ENCODE assay signal across 20 cellular contexts in genomic region chr10:70178139-70178725, GRCh38. TPM values are rescaled to one million over a fixed set of nuclear protein-coding genes. Genes with fewer than 3 reads are reported as not detected.
DNase-seq lines count a peak whose midpoint lies in the region; ATAC-seq, FAIRE-seq and TF ChIP-seq lines count a peak whose summit lies in the region.
"Had no signal": no experiment of that assay in that cellular context is flagged by ENCODE, and none has a peak within 500 bp of the region (broad histone marks: within the 10 kb centered on the region; RNA-seq: fewer than 3 reads in every experiment).

No MANE protein-coding gene starts in this region.

- no peak overlapping the region for H3K27ac ChIP-seq in left ventricle myocardium inferior (replicated peaks)
- peak overlapping the region in 1 of 2 donors; percentile 37 for H3K27ac ChIP-seq in lung (ENCODE audit: low read depth in 1 of 2, low read length in 1 of 2)
- H3K27ac ChIP-seq in upper lobe of right lung = no peak overlapping the region
- H3K27ac ChIP-seq in mesenchymal stem cell (ENCODE audit: low read length, poor library complexity, severe bottlenecking) = no peak overlapping the region
- H3K27ac ChIP-seq: 22Rv1, BLaER1, C4-2B had no signal

- WGBS in lung, 2 donors = 67 to 85% methylated on average over 4 of the region's 4 CpGs
- WGBS in mesenchymal stem cell = 35% methylated on average over 1 of the region's 4 CpGs

- TF ChIP-seq POLR2A in GM12892 (IDR thresholded peaks at IDR 0.05; ENCODE audit: low read depth, low read length) = no peak

- TF ChIP-seq CTCF in left ventricle myocardium inferior (IDR thresholded peaks at IDR 0.05; ENCODE audit: borderline replicate concordance) (no peak), lung (IDR thresholded peaks at IDR 0.05; ENCODE audit: control extremely low read depth, extremely low read depth) (no peak), upper lobe of right lung (IDR thresholded peaks at IDR 0.05) (no peak)

- H3K79me1 ChIP-seq in mesenchymal stem cell (replicated peaks; ENCODE audit: low read length, poor library complexity, severe bottlenecking) = no peaks in the 10 kb centered on the region

- no peak overlapping the region for H3K14ac ChIP-seq in mesenchymal stem cell (ENCODE audit: low read length in 2 of 2)

- no peak overlapping the region for H3K23ac ChIP-seq in mesenchymal stem cell (ENCODE audit: low read length in 2 of 2)

- H2AFZ ChIP-seq in mesenchymal stem cell (ENCODE audit: low read depth, low read length) = no peak overlapping the region

- no peak for FAIRE-seq in GM12892 (lab: Jason Lieb, UNC)
- FAIRE-seq: A204.1, G401.6, H54 had no signal

- H4K8ac ChIP-seq in mesenchymal stem cell (ENCODE audit: low read length) = no peak overlapping the region

- H3K4me1 ChIP-seq in left ventricle myocardium inferior = peaks cover 17% of the 10 kb centered on the region
- peaks cover 0 to 5% of the 10 kb centered on the region in 2 donors for H3K4me1 ChIP-seq in lung (ENCODE audit: control insufficient read depth in 2 of 2, insufficient read depth in 2 of 2, low read length in 2 of 2)
- H3K4me1 ChIP-seq in upper lobe of right lung = peaks cover 11% of the 10 kb centered on the region
- H3K4me1 ChIP-seq in mesenchymal stem cell (ENCODE audit: control insufficient read depth, insufficient read depth, low read depth, low read length) = no peaks in the 10 kb centered on the region
- H3K4me1 ChIP-seq: Caco-2, HAP-1 had no signal

- no peak overlapping the region for H3K4me2 ChIP-seq in mesenchymal stem cell (ENCODE audit: low read length, poor library complexity, severe bottlenecking)
- H3K4me2 ChIP-seq: BLaER1 had no signal

- H2BK5ac ChIP-seq in mesenchymal stem cell (ENCODE audit: low read depth, low read length, poor library complexity, severe bottlenecking) = no peak overlapping the region

- H2AK5ac ChIP-seq in mesenchymal stem cell (ENCODE audit: low read length, severe bottlenecking) = no peak overlapping the region

- H3K9me3 ChIP-seq in left ventricle myocardium inferior (replicated peaks) (peaks cover 16% of the 10 kb centered on the region), lung (ENCODE audit: control insufficient read depth in 2 of 2, insufficient read depth in 1 of 2, low read length in 1 of 2) (no peaks in the 10 kb centered on the region), upper lobe of right lung (no peaks in the 10 kb centered on the region), mesenchymal stem cell (ENCODE audit: control insufficient read depth, low read length) (peaks cover 10% of the 10 kb centered on the region)
- H3K9me3 ChIP-seq: HAP-1 had no signal

- H3K4me3 ChIP-seq in left ventricle myocardium inferior (no peak overlapping the region), lung (no peak overlapping the region), upper lobe of right lung (no peak overlapping the region), mesenchymal stem cell (ENCODE audit: insufficient read depth in 1 of 2, low read depth in 1 of 2, low read length in 2 of 2) (no peak overlapping the region)
- H3K4me3 ChIP-seq: BLaER1, HAP-1 had no signal

- no peak overlapping the region for H2BK15ac ChIP-seq in mesenchymal stem cell (ENCODE audit: low read depth, poor library complexity, severe bottlenecking)

- no peak overlapping the region for H4K91ac ChIP-seq in mesenchymal stem cell (ENCODE audit: low read length)

- H3K36me3 ChIP-seq in left ventricle myocardium inferior = no peaks in the 10 kb centered on the region
- H3K36me3 ChIP-seq in lung (ENCODE audit: control insufficient read depth in 2 of 2, insufficient read depth in 2 of 2, low read length in 2 of 2) = no peaks in the 10 kb centered on the region
- H3K36me3 ChIP-seq in upper lobe of right lung = no peaks in the 10 kb centered on the region
- no peaks in the 10 kb centered on the region for H3K36me3 ChIP-seq in mesenchymal stem cell (ENCODE audit: control insufficient read depth in 1 of 2, insufficient read depth in 2 of 2, low read depth in 1 of 2, low read length in 2 of 2)
- H3K36me3 ChIP-seq: BLaER1, HAP-1 had no signal

- intact Hi-C loops in left ventricle myocardium superior (cut with micrococcal nuclease) (no loop called here), left ventricle myocardium inferior (cut with micrococcal nuclease) (no loop called here), upper lobe of right lung (cut with DNase I) (no loop called here)

- peak; percentile 23 for ATAC-seq in left ventricle myocardium superior
- peak; percentile 70 for ATAC-seq in lung (ENCODE audit: insufficient read depth, low FRiP score)
- peak; percentile 70 for ATAC-seq in upper lobe of right lung
- ATAC-seq: CD8-positive, alpha-beta T cell had no signal

- H2BK12ac ChIP-seq in mesenchymal stem cell (ENCODE audit: low read length in 2 of 2) = no peak overlapping the region

- no peak overlapping the region for H2BK120ac ChIP-seq in mesenchymal stem cell (ENCODE audit: low read depth, low read length)

- no peak overlapping the region for H3K9ac ChIP-seq in mesenchymal stem cell (ENCODE audit: low read length)
- H3K9ac ChIP-seq: BLaER1 had no signal

- no peak overlapping the region for H3K18ac ChIP-seq in mesenchymal stem cell (ENCODE audit: low read depth in 1 of 2, low read length in 2 of 2)

- H3K27me3 ChIP-seq in left ventricle myocardium inferior (ENCODE audit: low read depth) = no peaks in the 10 kb centered on the region
- no peaks in the 10 kb centered on the region for H3K27me3 ChIP-seq in lung (ENCODE audit: control insufficient read depth, insufficient read depth)
- no peaks in the 10 kb centered on the region for H3K27me3 ChIP-seq in upper lobe of right lung
- no peaks in the 10 kb centered on the region for H3K27me3 ChIP-seq in mesenchymal stem cell (ENCODE audit: control insufficient read depth in 1 of 2, insufficient read depth in 1 of 2, low read length in 2 of 2)
- H3K27me3 ChIP-seq: BLaER1 had no signal

- DNase-seq in left ventricle myocardium superior (no peak), left ventricle myocardium inferior (no peak), lung (ENCODE audit: low spot score) (no peak), upper lobe of right lung (no peak), GM12892 (ENCODE audit: insufficient read length) (no peak), mesenchymal stem cell (no peak)
- DNase-seq: Caco-2; CD4-positive, CD25-positive, alpha-beta regulatory T cell; CD8-positive, alpha-beta T cell; DMS153; DND-41; GOT3; HFFc6 had no signal

- H3K4ac ChIP-seq in mesenchymal stem cell (ENCODE audit: low read depth in 1 of 2, low read length in 2 of 2) = no peak overlapping the region

RNA-seq across cellular contexts. Expression of gene SAR1A, which starts 7.9 kb away (rescaled TPM):
- total RNA-seq in left ventricle myocardium superior = 88.1 TPM
- total RNA-seq in left ventricle myocardium inferior = 84.6 TPM
- total RNA-seq in lung = 100 to 1,000 TPM; 123 to 144 TPM
- 10 to 100 TPM; 56.0 to 60.1 TPM for polyA plus RNA-seq in lung
- 150 TPM for total RNA-seq in upper lobe of right lung
- polyA plus RNA-seq in GM12892 (2012; ENCODE audit: missing spikeins) = 26.4 TPM
- 103 TPM for polyA plus RNA-seq in mesenchymal stem cell (2013, experiment 1 of 2)
- polyA plus RNA-seq in mesenchymal stem cell (2013, experiment 2 of 2) = 104 TPM

RNA-seq across cellular contexts. Expression of gene TYSND1, which starts 31.7 kb away (rescaled TPM):
- total RNA-seq in left ventricle myocardium superior (6.6 TPM), left ventricle myocardium inferior (6.4 TPM), lung (10 to 100 TPM; 10.9 to 14.9 TPM), upper lobe of right lung (12.5 TPM)
- polyA plus RNA-seq in lung = 1 to 10 TPM; 7.5 to 8.9 TPM
- 8.2 TPM for polyA plus RNA-seq in GM12892 (2012; ENCODE audit: missing spikeins)
- polyA plus RNA-seq in mesenchymal stem cell (2013, experiment 1 of 2) = 4.0 TPM
- 4.1 TPM for polyA plus RNA-seq in mesenchymal stem cell (2013, experiment 2 of 2)

RNA-seq across cellular contexts. Expression of gene AIFM2, which starts 45.6 kb away (rescaled TPM):
- 16.3 TPM for total RNA-seq in left ventricle myocardium superior
- total RNA-seq in left ventricle myocardium inferior = 16.8 TPM
- 10 to 100 TPM in 1 of 2 donors, 1 to 10 TPM in 1; 3.6 to 19.1 TPM for total RNA-seq in lung
- 10 to 100 TPM; 12.0 to 19.1 TPM for polyA plus RNA-seq in lung
- 15.4 TPM for total RNA-seq in upper lobe of right lung
- 13.8 TPM for polyA plus RNA-seq in GM12892 (2012; ENCODE audit: missing spikeins)
- polyA plus RNA-seq in mesenchymal stem cell (2013, experiment 1 of 2) = 10.2 TPM
- polyA plus RNA-seq in mesenchymal stem cell (2013, experiment 2 of 2) = 10.0 TPM

RNA-seq across cellular contexts. Expression of gene PPA1, which starts 55.0 kb away (rescaled TPM):
- total RNA-seq in left ventricle myocardium superior = 106 TPM
- 99.9 TPM for total RNA-seq in left ventricle myocardium inferior
- 100 to 1,000 TPM; 165 to 167 TPM for total RNA-seq in lung
- polyA plus RNA-seq in lung = 100 to 1,000 TPM; 214 to 251 TPM
- 175 TPM for total RNA-seq in upper lobe of right lung
- polyA plus RNA-seq in GM12892 (2012; ENCODE audit: missing spikeins) = 364 TPM
- polyA plus RNA-seq in mesenchymal stem cell (2013, experiment 1 of 2) = 144 TPM
- 153 TPM for polyA plus RNA-seq in mesenchymal stem cell (2013, experiment 2 of 2)
